ENCODE assay signal across 12 cellular contexts in genomic region chr7:31315758-31316157, GRCh38. TPM values are rescaled to one million over a fixed set of nuclear protein-coding genes. Genes with fewer than 3 reads are reported as not detected.
"Had no signal": no experiment of that assay in that cellular context is flagged by ENCODE, and none has a peak within 500 bp of the region (broad histone marks: within the 10 kb centered on the region; RNA-seq: fewer than 3 reads in every experiment).

No MANE protein-coding gene starts in this region.

- H3K4me1 ChIP-seq: HAP-1 had no signal

- ATAC-seq: GM23338, HCT116 had no signal

- H3K4me2 ChIP-seq: GM23338 had no signal

- DNase-seq: GM23248, GOT3, H7, H9, HCEC 1CT, HFFc6 had no signal

- H3K9me3 ChIP-seq: HAP-1 had no signal

- H3K27ac Mint-ChIP-seq: GM23338, H9, HFFc6 had no signal

- H3K9ac ChIP-seq: GM23248 had no signal

- H3K36me3 ChIP-seq: HAP-1 had no signal

- H3K27ac ChIP-seq: GM23248 had no signal

- H2AFZ ChIP-seq: GM23248, GM23338 had no signal

- H3K9me3 Mint-ChIP-seq: GM23338, H9 had no signal

- FAIRE-seq: H1, H54 had no signal

- H3K4me3 Mint-ChIP-seq: GM23338, H9, HFFc6 had no signal

- H3K4me3 ChIP-seq: GM23248, GM23338, HAP-1 had no signal

RNA-seq across cellular contexts. Expression of gene NEUROD6, which starts 24.8 kb away (rescaled TPM):
- total RNA-seq: GM23248, GM23338, H1, H4, H7, H9, HFFc6 had no signal
- polyA plus RNA-seq: GM23248, GM23338, H1 had no signal
